22 cellular contexts compared by ENCODE assay signal in the genomic region with DNA sequence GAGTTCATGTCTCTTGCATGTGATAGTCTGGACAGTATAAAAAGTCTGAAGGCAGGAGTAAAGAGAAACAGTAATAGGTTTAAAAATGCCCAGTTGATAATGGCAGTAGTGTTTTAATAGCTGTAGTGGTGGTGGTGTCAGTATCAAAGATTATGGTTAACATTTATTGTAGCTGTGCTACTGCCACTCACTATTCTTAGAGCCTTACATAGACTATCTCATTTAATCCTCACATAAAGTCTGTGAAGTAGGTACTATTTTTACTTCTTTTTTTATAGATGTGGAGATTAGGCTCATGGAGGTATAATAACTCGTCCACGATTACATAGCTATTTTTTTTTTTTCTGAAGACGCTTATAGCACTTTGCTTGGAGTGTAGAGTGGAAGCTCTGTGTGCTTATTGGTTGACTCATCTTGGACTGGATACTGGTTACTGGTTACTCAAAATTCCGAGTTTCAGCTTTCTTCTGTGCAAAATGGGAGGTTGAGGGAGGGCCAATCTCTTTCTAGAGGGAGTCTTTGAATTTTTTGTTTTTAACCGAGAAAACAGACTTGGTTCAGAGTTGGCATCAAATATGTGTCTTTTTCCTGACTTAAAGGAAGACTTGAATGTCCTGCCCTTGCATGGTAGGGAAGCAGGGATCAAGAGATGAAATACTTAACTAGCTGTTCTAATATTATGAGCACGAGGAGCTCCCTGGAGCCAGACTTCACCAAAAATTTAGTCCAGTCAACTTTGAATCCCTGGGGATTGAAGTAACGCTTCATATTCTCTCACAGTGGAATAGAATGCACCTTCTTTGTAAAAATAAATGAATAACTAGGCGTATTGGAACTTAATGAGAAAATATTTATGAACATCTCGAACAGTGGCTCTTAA.
"Had no signal": no experiment of that assay in that cellular context is flagged by ENCODE, and none has a peak within 500 bp of the region (broad histone marks: within the 10 kb centered on the region; RNA-seq: fewer than 3 reads in every experiment).

No MANE protein-coding gene starts in this region.

- H3K27me3 Mint-ChIP-seq: activated naive CD4-positive, alpha-beta T cell treated with anti-CD3 and anti-CD28 coated beads, Interleukin-2, amount 50 U/mL, for 24 hours; central memory CD8-positive, alpha-beta T cell had no signal

- H3K27ac Mint-ChIP-seq: activated naive CD4-positive, alpha-beta T cell treated with anti-CD3 and anti-CD28 coated beads, Interleukin-2, amount 50 U/mL, for 24 hours; natural killer cell had no signal

- H3K9me3 Mint-ChIP-seq: activated naive CD4-positive, alpha-beta T cell treated with anti-CD3 and anti-CD28 coated beads, Interleukin-2, amount 50 U/mL, for 24 hours; central memory CD8-positive, alpha-beta T cell; natural killer cell had no signal

- ATAC-seq: left lung, natural killer cell had no signal

- H3K9me3 ChIP-seq: colonic mucosa, left lung, sigmoid colon, upper lobe of left lung had no signal

- DNase-seq: activated CD4-positive, alpha-beta T cell treated with anti-CD3 and anti-CD28 coated beads for 1 hour; activated gamma-delta T cell treated with Interleukin-2 at 50 U/mL for 16 hours; activated T-cell treated with anti-CD3 and anti-CD28 coated beads, Interleukin-2, amount 50 U/mL, for 1 hour; aorta; brain microvascular endothelial cell; colonic mucosa; heart right ventricle; kidney; left lung; mammary epithelial cell; midbrain; natural killer cell; sigmoid colon; stimulated activated CD4-positive, alpha-beta T cell treated with anti-CD3 and anti-CD28 coated beads, Interleukin-4, amount 100 ng/mL, for 1 hour; stimulated activated naive CD4-positive, alpha-beta T cell; T-helper 1 cell; upper lobe of left lung; WERI-Rb-1 had no signal

- H3K27me3 ChIP-seq: brain microvascular endothelial cell, colonic mucosa, heart right ventricle, left lung, sigmoid colon, upper lobe of left lung had no signal

- H3K4me1 ChIP-seq: left lung, upper lobe of left lung had no signal

- H3K27ac ChIP-seq: brain microvascular endothelial cell, colonic mucosa, epithelial cell of prostate, left lung, SK-N-MC, upper lobe of left lung, WERI-Rb-1 had no signal

- H3K4me1 Mint-ChIP-seq: central memory CD8-positive, alpha-beta T cell had no signal

- H3K4me3 ChIP-seq: colonic mucosa, heart right ventricle, left lung, sigmoid colon, SK-N-MC, upper lobe of left lung had no signal

- H3K4me3 Mint-ChIP-seq: activated naive CD4-positive, alpha-beta T cell treated with anti-CD3 and anti-CD28 coated beads, Interleukin-2, amount 50 U/mL, for 24 hours; central memory CD8-positive, alpha-beta T cell; natural killer cell had no signal

- H3K36me3 Mint-ChIP-seq: natural killer cell had no signal

- H3K36me3 ChIP-seq: brain microvascular endothelial cell, colonic mucosa, heart right ventricle, left lung, sigmoid colon, upper lobe of left lung, WERI-Rb-1 had no signal
